9 cellular contexts compared by ENCODE assay signal in the genomic region with DNA sequence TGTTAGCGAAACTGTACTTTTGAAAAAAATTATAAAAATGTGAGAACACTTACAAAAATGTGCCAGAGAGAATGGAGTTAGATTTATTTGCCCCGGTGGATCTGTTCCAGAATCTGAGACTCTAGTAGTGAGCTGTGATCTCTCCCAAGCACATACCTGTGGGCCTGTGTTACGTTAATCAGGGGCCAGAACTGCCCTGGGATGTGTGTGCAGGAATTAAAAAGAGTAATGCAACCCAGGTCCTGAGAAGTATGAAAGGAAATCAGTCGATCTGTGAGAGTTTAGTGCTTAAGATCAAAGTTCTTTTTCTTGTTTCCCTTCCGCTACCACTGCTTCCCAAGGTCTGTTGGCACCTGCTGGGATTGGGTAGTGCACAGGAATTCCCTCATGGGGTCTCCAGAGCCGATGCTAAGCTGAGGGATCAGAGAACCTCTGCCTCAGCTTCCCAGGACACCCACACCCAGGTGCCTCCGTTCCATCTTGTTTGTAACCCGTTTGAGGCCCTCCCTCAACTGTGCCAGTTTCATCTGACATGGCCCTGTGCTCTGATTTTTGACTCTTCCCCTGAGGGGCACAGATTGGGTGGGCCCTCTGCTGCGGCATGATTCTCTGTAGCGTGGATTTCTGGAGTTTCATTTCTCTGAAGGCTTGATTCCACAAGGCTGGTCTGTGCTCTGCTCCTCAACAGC.
A peak's percentile ranks its signal among the peaks of the same experiment; 100 is the strongest.
DNase-seq lines count a peak whose midpoint lies in the region; ATAC-seq and TF ChIP-seq lines count a peak whose summit lies in the region.
"Had no signal": no experiment of that assay in that cellular context is flagged by ENCODE, and none has a peak within 500 bp of the region (broad histone marks: within the 10 kb centered on the region; RNA-seq: fewer than 3 reads in every experiment).

No MANE protein-coding gene starts in this region.

- no peak for DNase-seq in activated naive CD4-positive, alpha-beta T cell treated with anti-CD3 and anti-CD28 coated beads, Interleukin-2, amount 10 ng/mL, durations not matched to agents 7 days and 5 days
- no peak for DNase-seq in activated naive CD8-positive, alpha-beta T cell treated with anti-CD3 and anti-CD28 coated beads, Interleukin-2, amount 10 ng/mL, durations not matched to agents 7 days and 5 days
- DNase-seq in lower lobe of right lung (no peak), suprapubic skin (ENCODE audit: low spot score in 2 of 2) (no peak), HK-2 (ENCODE audit: unreplicated experiment) (no peak), globus pallidus (ENCODE audit: low spot score) (no peak)

- H3K4me3 Mint-ChIP-seq in activated naive CD4-positive, alpha-beta T cell treated with anti-CD3 and anti-CD28 coated beads, Interleukin-2, amount 50 U/mL, for 24 hours: no peak overlapping the region
- H3K4me3 Mint-ChIP-seq in activated naive CD4-positive, alpha-beta T cell treated with anti-CD3 and anti-CD28 coated beads, Interleukin-2, amount 10 ng/mL, durations not matched to agents 7 days and 5 days: no peak overlapping the region
- peak overlapping the region; percentile 51 for H3K4me3 Mint-ChIP-seq in activated naive CD8-positive, alpha-beta T cell treated with anti-CD3 and anti-CD28 coated beads, Interleukin-2, amount 10 ng/mL, durations not matched to agents 7 days and 5 days

- H3K4me1 Mint-ChIP-seq in activated naive CD4-positive, alpha-beta T cell treated with anti-CD3 and anti-CD28 coated beads, Interleukin-2, amount 50 U/mL, for 24 hours: peaks cover 46% of the 10 kb centered on the region
- peaks cover 29% of the 10 kb centered on the region for H3K4me1 Mint-ChIP-seq in activated naive CD4-positive, alpha-beta T cell treated with anti-CD3 and anti-CD28 coated beads, Interleukin-2, amount 10 ng/mL, durations not matched to agents 7 days and 5 days
- H3K4me1 Mint-ChIP-seq in activated naive CD8-positive, alpha-beta T cell treated with anti-CD3 and anti-CD28 coated beads, Interleukin-2, amount 10 ng/mL, durations not matched to agents 7 days and 5 days: peaks cover 16% of the 10 kb centered on the region

- ATAC-seq in activated naive CD8-positive, alpha-beta T cell treated with anti-CD3 and anti-CD28 coated beads, Interleukin-2, amount 10 ng/mL, durations not matched to agents 7 days and 5 days (ENCODE audit: low read depth): no peak
- peak; percentile 47 to 73 for ATAC-seq in lower lobe of right lung
- ATAC-seq in GM21423 (IDR thresholded peaks at IDR 0.05; ENCODE audit: unreplicated experiment): no peak

- H3K27me3 ChIP-seq in lower lobe of right lung (ENCODE audit: low read depth) (no peaks in the 10 kb centered on the region), suprapubic skin (no peaks in the 10 kb centered on the region)
- H3K27me3 ChIP-seq: hepatocyte had no signal

- H3K4me1 ChIP-seq in lower lobe of right lung (peaks cover 27% of the 10 kb centered on the region), suprapubic skin (peaks cover 22% of the 10 kb centered on the region)

- no peak overlapping the region for H3K27ac ChIP-seq in lower lobe of right lung
- H3K27ac ChIP-seq in suprapubic skin: peak overlapping the region; percentile 34
- H3K27ac ChIP-seq: hepatocyte had no signal

- H3K36me3 ChIP-seq in lower lobe of right lung (peaks cover 37% of the 10 kb centered on the region), suprapubic skin (peaks cover 27% of the 10 kb centered on the region)

- peaks cover 20% of the 10 kb centered on the region for H3K36me3 Mint-ChIP-seq in activated naive CD4-positive, alpha-beta T cell treated with anti-CD3 and anti-CD28 coated beads, Interleukin-2, amount 50 U/mL, for 24 hours
- peaks cover 58% of the 10 kb centered on the region for H3K36me3 Mint-ChIP-seq in activated naive CD4-positive, alpha-beta T cell treated with anti-CD3 and anti-CD28 coated beads, Interleukin-2, amount 10 ng/mL, durations not matched to agents 7 days and 5 days
- peaks cover 44% of the 10 kb centered on the region for H3K36me3 Mint-ChIP-seq in activated naive CD8-positive, alpha-beta T cell treated with anti-CD3 and anti-CD28 coated beads, Interleukin-2, amount 10 ng/mL, durations not matched to agents 7 days and 5 days

- H3K27ac Mint-ChIP-seq in activated naive CD4-positive, alpha-beta T cell treated with anti-CD3 and anti-CD28 coated beads, Interleukin-2, amount 50 U/mL, for 24 hours: peak overlapping the region; percentile 84
- H3K27ac Mint-ChIP-seq in activated naive CD4-positive, alpha-beta T cell treated with anti-CD3 and anti-CD28 coated beads, Interleukin-2, amount 10 ng/mL, durations not matched to agents 7 days and 5 days: no peak overlapping the region
- H3K27ac Mint-ChIP-seq in activated naive CD8-positive, alpha-beta T cell treated with anti-CD3 and anti-CD28 coated beads, Interleukin-2, amount 10 ng/mL, durations not matched to agents 7 days and 5 days: peak overlapping the region; percentile 62

- intact Hi-C loops in lower lobe of right lung (cut with DNase I): no loop called here

- TF ChIP-seq CTCF in lower lobe of right lung (IDR thresholded peaks at IDR 0.05): no peak
- TF ChIP-seq CTCF in suprapubic skin (IDR thresholded peaks at IDR 0.05): no peak

- CTCF ChIA-PET in activated naive CD4-positive, alpha-beta T cell treated with anti-CD3 and anti-CD28 coated beads, Interleukin-2, amount 10 ng/mL, durations not matched to agents 7 days and 5 days (lab: Charles Lee): no interaction called here

- no peak for TF ChIP-seq POLR2A in suprapubic skin (IDR thresholded peaks at IDR 0.05)

- H3K9me3 Mint-ChIP-seq in activated naive CD4-positive, alpha-beta T cell treated with anti-CD3 and anti-CD28 coated beads, Interleukin-2, amount 50 U/mL, for 24 hours: no peaks in the 10 kb centered on the region
- no peaks in the 10 kb centered on the region for H3K9me3 Mint-ChIP-seq in activated naive CD4-positive, alpha-beta T cell treated with anti-CD3 and anti-CD28 coated beads, Interleukin-2, amount 10 ng/mL, durations not matched to agents 7 days and 5 days
- no peaks in the 10 kb centered on the region for H3K9me3 Mint-ChIP-seq in activated naive CD8-positive, alpha-beta T cell treated with anti-CD3 and anti-CD28 coated beads, Interleukin-2, amount 10 ng/mL, durations not matched to agents 7 days and 5 days

- H3K4me3 ChIP-seq in lower lobe of right lung (no peak overlapping the region), suprapubic skin (no peak overlapping the region)
- H3K4me3 ChIP-seq: hepatocyte had no signal

- 44% methylated on average over 10 of the region's 10 CpGs for WGBS in suprapubic skin

- H3K27me3 Mint-ChIP-seq in activated naive CD4-positive, alpha-beta T cell treated with anti-CD3 and anti-CD28 coated beads, Interleukin-2, amount 50 U/mL, for 24 hours: no peaks in the 10 kb centered on the region
- H3K27me3 Mint-ChIP-seq in activated naive CD4-positive, alpha-beta T cell treated with anti-CD3 and anti-CD28 coated beads, Interleukin-2, amount 10 ng/mL, durations not matched to agents 7 days and 5 days: no peaks in the 10 kb centered on the region
- no peaks in the 10 kb centered on the region for H3K27me3 Mint-ChIP-seq in activated naive CD8-positive, alpha-beta T cell treated with anti-CD3 and anti-CD28 coated beads, Interleukin-2, amount 10 ng/mL, durations not matched to agents 7 days and 5 days

- H3K9me3 ChIP-seq in lower lobe of right lung: no peaks in the 10 kb centered on the region
- no peaks in the 10 kb centered on the region for H3K9me3 ChIP-seq in suprapubic skin

- POLR2A ChIA-PET in activated naive CD8-positive, alpha-beta T cell treated with anti-CD3 and anti-CD28 coated beads, Interleukin-2, amount 10 ng/mL, durations not matched to agents 7 days and 5 days (lab: Charles Lee): no interaction called here

- TF ChIP-seq EP300 in suprapubic skin (IDR thresholded peaks at IDR 0.05): no peak

Comparison
In these comparisons a context has a peak if more than half of its experiments do, and no peak if none do; other contexts are left out.
1. ATAC-seq: peak in lower lobe of right lung (2 of 2); none in activated naive CD8-positive, alpha-beta T cell treated with anti-CD3 and anti-CD28 coated beads, Interleukin-2, amount 10 ng/mL, durations not matched to agents 7 days and 5 days (single experiment) and GM21423 (single experiment).